28 cellular contexts compared by ENCODE assay signal in genomic region chr11:101586965-101587364, GRCh38. TPM values are rescaled to one million over a fixed set of nuclear protein-coding genes. Genes with fewer than 3 reads are reported as not detected.
"Had no signal": no experiment of that assay in that cellular context is flagged by ENCODE, and none has a peak within 500 bp of the region (broad histone marks: within the 10 kb centered on the region; RNA-seq: fewer than 3 reads in every experiment).

No MANE protein-coding gene starts in this region.

- H3K4me3 ChIP-seq: heart right ventricle, hepatocyte, left lung, lower lobe of right lung, pancreas, prostate gland, skin epidermis, suprapubic skin, thoracic aorta, tibial nerve, uterus had no signal

- H3K4me1 Mint-ChIP-seq: natural killer cell; stimulated activated effector memory CD8-positive, alpha-beta T cell treated with anti-CD3 and anti-CD28 coated beads, Interleukin-12 subunit alpha, Interleukin-12 subunit beta, amount 100 ng/mL, for 72 hours had no signal

- H3K9me3 ChIP-seq: heart right ventricle, left lung, lower lobe of right lung, pancreas, prostate gland, suprapubic skin, thoracic aorta, tibial nerve, uterus had no signal

- H3K36me3 Mint-ChIP-seq: mesothelial cell of epicardium; natural killer cell; stimulated activated effector memory CD8-positive, alpha-beta T cell treated with anti-CD3 and anti-CD28 coated beads, Interleukin-12 subunit alpha, Interleukin-12 subunit beta, amount 100 ng/mL, for 72 hours; type B pancreatic cell had no signal

- H3K36me3 ChIP-seq: heart right ventricle, left lung, lower lobe of right lung, pancreas, prostate gland, suprapubic skin, thoracic aorta, tibial nerve, uterus had no signal

- DNase-seq: heart right ventricle; kidney; left colon; left lung; lower lobe of right lung; mammary epithelial cell; mesendoderm; naive B cell; natural killer cell; nephron progenitor cell; pancreas; posterior cingulate gyrus; retina; right cardiac atrium; stimulated activated CD4-positive, alpha-beta T cell treated with anti-CD3 and anti-CD28 coated beads, Interleukin-4, amount 100 ng/mL, for 24 hours; stimulated activated naive CD4-positive, alpha-beta T cell; uterus had no signal

- H3K4me1 ChIP-seq: left lung, lower lobe of right lung, pancreas, prostate gland, uterus had no signal

- H3K9me3 Mint-ChIP-seq: mesothelial cell of epicardium; nephron progenitor cell; stimulated activated naive CD8-positive, alpha-beta T cell treated with anti-CD3 and anti-CD28 coated beads, Interleukin-15, Interleukin-2, amounts not matched to agents 100 ng/mL and 50 ng/mL, for 24 hours; type B pancreatic cell had no signal

- H3K79me2 ChIP-seq: hepatocyte had no signal

- H3K4me2 ChIP-seq: hepatocyte had no signal

- H3K4me3 Mint-ChIP-seq: mesothelial cell of epicardium; naive B cell; natural killer cell; nephron progenitor cell; stimulated activated effector memory CD8-positive, alpha-beta T cell treated with anti-CD3 and anti-CD28 coated beads, Interleukin-12 subunit alpha, Interleukin-12 subunit beta, amount 100 ng/mL, for 72 hours; stimulated activated naive CD8-positive, alpha-beta T cell treated with anti-CD3 and anti-CD28 coated beads, Interleukin-15, Interleukin-2, amounts not matched to agents 100 ng/mL and 50 ng/mL, for 24 hours; type B pancreatic cell had no signal

- H2AFZ ChIP-seq: hepatocyte had no signal

- ATAC-seq: heart right ventricle; left colon; left lung; lower lobe of right lung; natural killer cell; pancreas; right cardiac atrium; sciatic nerve; stimulated activated effector memory CD8-positive, alpha-beta T cell treated with anti-CD3 and anti-CD28 coated beads, Interleukin-12 subunit alpha, Interleukin-12 subunit beta, amount 100 ng/mL, for 72 hours had no signal

- H3K27ac ChIP-seq: heart right ventricle, hepatocyte, left lung, lower lobe of right lung, pancreas, prostate gland, skin epidermis, suprapubic skin, thoracic aorta, tibial nerve, uterus had no signal

- H3K27ac Mint-ChIP-seq: mesothelial cell of epicardium; naive B cell; natural killer cell; nephron progenitor cell; stimulated activated effector memory CD8-positive, alpha-beta T cell treated with anti-CD3 and anti-CD28 coated beads, Interleukin-12 subunit alpha, Interleukin-12 subunit beta, amount 100 ng/mL, for 72 hours; stimulated activated naive CD8-positive, alpha-beta T cell treated with anti-CD3 and anti-CD28 coated beads, Interleukin-15, Interleukin-2, amounts not matched to agents 100 ng/mL and 50 ng/mL, for 24 hours; type B pancreatic cell had no signal

- H3K27me3 ChIP-seq: uterus had no signal

RNA-seq across cellular contexts. Expression of gene TRPC6, which starts 3.2 kb away (rescaled TPM):
- polyA plus RNA-seq: mammary epithelial cell had no signal
